In the genomic region with DNA sequence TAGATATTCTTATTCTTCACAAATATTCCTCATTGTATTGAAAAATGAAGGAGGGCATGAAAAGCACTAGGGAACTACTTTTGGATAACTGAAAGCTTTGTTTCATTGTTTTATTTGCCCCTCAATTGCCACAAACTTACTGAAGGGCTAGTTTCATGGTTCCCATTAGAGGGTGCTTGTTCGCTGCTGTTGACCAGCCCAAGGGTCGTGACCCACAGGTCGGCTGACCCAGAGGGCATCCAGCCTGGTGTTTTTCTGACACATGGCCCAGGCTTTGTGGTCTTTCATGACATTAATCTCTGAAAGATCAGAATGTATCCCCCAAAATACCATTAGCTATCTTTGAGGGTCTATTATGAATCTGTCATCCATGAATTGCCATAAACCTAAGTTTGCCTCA, we compare ENCODE assay signal across 36 cellular contexts.
"Had no signal": no experiment of that assay in that cellular context is flagged by ENCODE, and none has a peak within 500 bp of the region (broad histone marks: within the 10 kb centered on the region; RNA-seq: fewer than 3 reads in every experiment).

No MANE protein-coding gene starts in this region.

- H3K4me1 ChIP-seq: esophagus squamous epithelium, heart right ventricle, pancreas, prostate gland, uterus had no signal

- ATAC-seq: activated CD4-positive, CD25-positive, alpha-beta regulatory T cell treated with anti-CD3 and anti-CD28 coated beads, Interleukin-2, amount 50 U/mL, for 24 hours; activated CD8-positive, alpha-beta T cell treated with anti-CD3 and anti-CD28 coated beads for 36 hours; heart right ventricle; mucosa of descending colon; natural killer cell treated with Interleukin-12 subunit alpha and Interleukin-12 subunit beta and Interleukin-15 and Interleukin-18, amount 100 ng/mL, for 72 hours; pancreas; stimulated activated memory B cell treated with anti-CD40 and anti-IgM and Interleukin-4, amounts not matched to agents 10 μg/mL and 1 μg/mL and 100 μg/mL, for 72 hours; stimulated activated naive CD8-positive, alpha-beta T cell treated with anti-CD3 and anti-CD28 coated beads, Interleukin-15, amount 100 ng/mL, for 72 hours; T-helper 17 cell had no signal

- H3K9me3 Mint-ChIP-seq: activated CD8-positive, alpha-beta T cell treated with anti-CD3 and anti-CD28 coated beads for 36 hours; central memory CD8-positive, alpha-beta T cell; dendritic cell treated with granulocyte-macrophage colony-stimulating factor and Interleukin-4, amounts not matched to agents 40 ng/mL and 50 ng/mL, for 4 days; natural killer cell treated with Interleukin-12 subunit alpha and Interleukin-12 subunit beta and Interleukin-15 and Interleukin-18, amount 100 ng/mL, for 72 hours; stimulated activated memory B cell treated with anti-CD40 and anti-IgM and Interleukin-4, amounts not matched to agents 10 μg/mL and 1 μg/mL and 100 μg/mL, for 72 hours; stimulated activated naive CD8-positive, alpha-beta T cell treated with anti-CD3 and anti-CD28 coated beads, Interleukin-15, amount 100 ng/mL, for 72 hours; type B pancreatic cell had no signal

- H3K27me3 Mint-ChIP-seq: activated CD8-positive, alpha-beta T cell treated with anti-CD3 and anti-CD28 coated beads for 36 hours; activated naive CD8-positive, alpha-beta T cell; central memory CD8-positive, alpha-beta T cell; dendritic cell treated with granulocyte-macrophage colony-stimulating factor and Interleukin-4, amounts not matched to agents 40 ng/mL and 50 ng/mL, for 4 days; natural killer cell treated with Interleukin-12 subunit alpha and Interleukin-12 subunit beta and Interleukin-15 and Interleukin-18, amount 100 ng/mL, for 72 hours; stimulated activated memory B cell treated with anti-CD40 and anti-IgM and Interleukin-4, amounts not matched to agents 10 μg/mL and 1 μg/mL and 100 μg/mL, for 72 hours; stimulated activated naive CD8-positive, alpha-beta T cell treated with anti-CD3 and anti-CD28 coated beads, Interleukin-15, amount 100 ng/mL, for 72 hours; T-helper 17 cell; type B pancreatic cell had no signal

- FAIRE-seq: bronchial epithelial cell, endometrium, pancreas, small intestine had no signal

- H3K27ac Mint-ChIP-seq: activated CD8-positive, alpha-beta T cell treated with anti-CD3 and anti-CD28 coated beads for 36 hours; activated naive CD8-positive, alpha-beta T cell; dendritic cell treated with granulocyte-macrophage colony-stimulating factor and Interleukin-4, amounts not matched to agents 40 ng/mL and 50 ng/mL, for 4 days; natural killer cell treated with Interleukin-12 subunit alpha and Interleukin-12 subunit beta and Interleukin-15 and Interleukin-18, amount 100 ng/mL, for 72 hours; stimulated activated memory B cell treated with anti-CD40 and anti-IgM and Interleukin-4, amounts not matched to agents 10 μg/mL and 1 μg/mL and 100 μg/mL, for 72 hours; stimulated activated naive CD8-positive, alpha-beta T cell treated with anti-CD3 and anti-CD28 coated beads, Interleukin-15, amount 100 ng/mL, for 72 hours; T-helper 17 cell; type B pancreatic cell had no signal

- H3K27ac ChIP-seq: epithelial cell of prostate, esophagus squamous epithelium, heart right ventricle, pancreas, prostate gland, sigmoid colon, uterus, WERI-Rb-1 had no signal

- H3K4me3 ChIP-seq: esophagus squamous epithelium, heart right ventricle, lung, mucosa of descending colon, pancreas, prostate gland, sigmoid colon, uterus had no signal

- H3K4me3 Mint-ChIP-seq: activated CD8-positive, alpha-beta T cell treated with anti-CD3 and anti-CD28 coated beads for 36 hours; activated naive CD8-positive, alpha-beta T cell; central memory CD8-positive, alpha-beta T cell; dendritic cell treated with granulocyte-macrophage colony-stimulating factor and Interleukin-4, amounts not matched to agents 40 ng/mL and 50 ng/mL, for 4 days; natural killer cell treated with Interleukin-12 subunit alpha and Interleukin-12 subunit beta and Interleukin-15 and Interleukin-18, amount 100 ng/mL, for 72 hours; stimulated activated memory B cell treated with anti-CD40 and anti-IgM and Interleukin-4, amounts not matched to agents 10 μg/mL and 1 μg/mL and 100 μg/mL, for 72 hours; stimulated activated naive CD8-positive, alpha-beta T cell treated with anti-CD3 and anti-CD28 coated beads, Interleukin-15, amount 100 ng/mL, for 72 hours; T-helper 17 cell; type B pancreatic cell had no signal

- H3K4me1 Mint-ChIP-seq: central memory CD8-positive, alpha-beta T cell; stimulated activated memory B cell treated with anti-CD40 and anti-IgM and Interleukin-4, amounts not matched to agents 10 μg/mL and 1 μg/mL and 100 μg/mL, for 72 hours; stimulated activated naive CD8-positive, alpha-beta T cell treated with anti-CD3 and anti-CD28 coated beads, Interleukin-15, amount 100 ng/mL, for 72 hours had no signal

- H3K36me3 ChIP-seq: uterus had no signal

- DNase-seq: activated CD4-positive, alpha-beta T cell treated with anti-CD3 and anti-CD28 coated beads for 48 hours; activated CD8-positive, alpha-beta T cell treated with anti-CD3 and anti-CD28 coated beads for 36 hours; activated effector memory CD4-positive, alpha-beta T cell treated with Interleukin-2 at 50 U/mL for 16 hours; activated naive CD4-positive, alpha-beta T cell treated with Interleukin-2 at 50 U/mL for 16 hours; anterior cingulate cortex; effector CD8-positive, alpha-beta T cell; esophagus squamous epithelium; foreskin melanocyte; heart right ventricle; mucosa of descending colon; nucleus accumbens; pancreas; retina; sigmoid colon; small intestine; stimulated activated CD4-positive, alpha-beta T cell treated with anti-CD3 and anti-CD28 coated beads, Interleukin-1b, Interleukin-23, amount 100 ng/mL, for 48 hours; stimulated activated CD4-positive, alpha-beta T cell treated with anti-CD3 and anti-CD28 coated beads, Interleukin-4, amount 100 ng/mL, for 4 hours; stimulated activated CD8-positive, alpha-beta memory T cell treated with anti-CD3 and anti-CD28 coated beads, Interleukin-4, amount 100 ng/mL, for 48 hours; stimulated activated naive CD8-positive, alpha-beta T cell treated with anti-CD3 and anti-CD28 coated beads, Interleukin-15, amount 100 ng/mL, for 72 hours; substantia nigra; T-helper 17 cell; T1000; uterus; WERI-Rb-1 had no signal

- H3K9me3 ChIP-seq: esophagus squamous epithelium, heart right ventricle, mucosa of descending colon, pancreas, prostate gland, sigmoid colon, uterus had no signal

- H3K27me3 ChIP-seq: esophagus squamous epithelium, heart right ventricle, pancreas, sigmoid colon, uterus had no signal
